7 cellular contexts compared by ENCODE assay signal in the genomic region with DNA sequence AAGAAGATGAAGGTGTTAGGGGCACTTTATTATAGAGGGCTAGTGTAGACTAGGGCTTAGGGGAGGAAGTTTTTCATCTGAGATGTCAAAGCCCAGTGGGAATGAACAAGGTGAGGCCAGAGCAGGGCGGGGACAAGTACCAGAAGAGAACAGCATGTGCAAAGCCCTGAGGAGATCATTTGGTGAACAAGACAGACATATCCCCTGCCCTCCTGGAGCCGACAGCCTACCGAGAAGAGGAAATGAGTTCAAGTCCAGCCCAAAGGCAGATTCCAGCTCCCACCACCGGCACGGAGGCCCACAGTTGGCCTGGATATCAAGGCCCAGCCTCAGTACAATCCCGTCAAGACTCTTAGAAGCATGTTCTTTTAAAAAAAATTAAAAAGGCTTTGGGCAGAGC.
"Had no signal": no experiment of that assay in that cellular context is flagged by ENCODE, and none has a peak within 500 bp of the region (broad histone marks: within the 10 kb centered on the region; RNA-seq: fewer than 3 reads in every experiment).

No MANE protein-coding gene starts in this region.

- H3K27ac Mint-ChIP-seq: HFFc6, IgD-negative memory B cell had no signal

- H3K27ac ChIP-seq: GM23248, HL-60 had no signal

- H3K36me3 Mint-ChIP-seq: IgD-negative memory B cell had no signal

- H3K36me3 ChIP-seq: HAP-1 had no signal

- H3K9me3 ChIP-seq: HAP-1 had no signal

- H3K4me1 ChIP-seq: HAP-1 had no signal

- H3K4me3 Mint-ChIP-seq: HFFc6, IgD-negative memory B cell had no signal

- DNase-seq: GM23248, GOT3, H7, HFFc6 had no signal

- H3K4me3 ChIP-seq: GM23248, HAP-1 had no signal
